16 cellular contexts compared by ENCODE assay signal in the genomic region with DNA sequence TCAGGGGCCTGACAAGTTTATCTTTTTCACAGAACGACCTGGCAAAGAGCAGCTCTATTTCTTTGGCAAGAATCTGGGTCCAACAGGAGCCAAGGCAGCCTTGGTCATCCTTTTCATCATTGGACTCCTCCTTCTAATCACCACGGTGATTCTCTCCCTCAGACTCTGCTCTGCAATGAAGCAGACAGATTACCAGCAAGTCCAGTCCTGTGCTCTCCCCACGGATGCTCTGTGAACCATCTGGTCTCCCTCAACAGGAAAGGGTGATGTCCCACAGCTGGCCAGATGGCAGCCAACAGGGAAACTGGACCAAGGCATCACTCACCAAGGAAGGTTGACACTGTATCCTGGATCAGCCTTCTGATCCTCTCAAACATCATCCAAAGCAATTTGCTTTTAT.
"Had no signal": no experiment of that assay in that cellular context is flagged by ENCODE, and none has a peak within 500 bp of the region (broad histone marks: within the 10 kb centered on the region; RNA-seq: fewer than 3 reads in every experiment).

No MANE protein-coding gene starts in this region.

- H3K27ac Mint-ChIP-seq: activated CD4-positive, alpha-beta T cell treated with anti-CD3 and anti-CD28 coated beads, Interleukin-2, amount 10 ng/mL, durations not matched to agents 7 days and 5 days; activated naive CD4-positive, alpha-beta T cell treated with anti-CD3 and anti-CD28 coated beads, Interleukin-2, amount 10 ng/mL, durations not matched to agents 7 days and 5 days; activated T-helper 2 cell treated with anti-CD3 and anti-CD28 coated beads, Interferon-gamma antibody, Interleukin-2, Interleukin-4, amounts not matched to agents 10 μg/mL and 5 μg/mL and 100 μg/mL, durations not matched to agents 14 hours and 24 hours and 36 hours; immature natural killer cell; memory B cell; natural killer cell treated with Interleukin-12 subunit alpha and Interleukin-12 subunit beta and Interleukin-15 and Interleukin-18, amount 100 ng/mL, for 72 hours; progenitor cell of endocrine pancreas; stimulated activated naive CD8-positive, alpha-beta T cell treated with anti-CD3 and anti-CD28 coated beads, Interleukin-15, Interleukin-2, amounts not matched to agents 100 ng/mL and 50 ng/mL, for 24 hours had no signal

- H3K4me3 Mint-ChIP-seq: activated CD4-positive, alpha-beta T cell treated with anti-CD3 and anti-CD28 coated beads, Interleukin-2, amount 10 ng/mL, durations not matched to agents 7 days and 5 days; activated naive CD4-positive, alpha-beta T cell treated with anti-CD3 and anti-CD28 coated beads, Interleukin-2, amount 10 ng/mL, durations not matched to agents 7 days and 5 days; immature natural killer cell; memory B cell; natural killer cell treated with Interleukin-12 subunit alpha and Interleukin-12 subunit beta and Interleukin-15 and Interleukin-18, amount 100 ng/mL, for 72 hours; stimulated activated naive CD8-positive, alpha-beta T cell treated with anti-CD3 and anti-CD28 coated beads, Interleukin-15, Interleukin-2, amounts not matched to agents 100 ng/mL and 50 ng/mL, for 24 hours had no signal

- DNase-seq: activated CD4-positive, alpha-beta T cell treated with anti-CD3 and anti-CD28 coated beads, Interleukin-2, amount 10 ng/mL, durations not matched to agents 7 days and 5 days; activated CD4-positive, CD25-positive, alpha-beta regulatory T cell; activated CD8-positive, alpha-beta memory T cell treated with anti-CD3 and anti-CD28 coated beads for 24 hours; activated naive CD4-positive, alpha-beta T cell treated with anti-CD3 and anti-CD28 coated beads, Interleukin-2, amount 10 ng/mL, durations not matched to agents 7 days and 5 days; activated T-cell treated with anti-CD3 and anti-CD28 coated beads for 4 hours; brain microvascular endothelial cell; immature natural killer cell; nucleus accumbens; right lobe of liver; T-helper 2 cell; testis had no signal

- H3K27ac ChIP-seq: brain microvascular endothelial cell, right lobe of liver, testis had no signal

- H3K9me3 ChIP-seq: right lobe of liver, testis had no signal

- H3K27me3 ChIP-seq: brain microvascular endothelial cell, right lobe of liver, testis had no signal

- H3K4me1 Mint-ChIP-seq: activated CD4-positive, alpha-beta T cell treated with anti-CD3 and anti-CD28 coated beads, Interleukin-2, amount 10 ng/mL, durations not matched to agents 7 days and 5 days; activated naive CD4-positive, alpha-beta T cell treated with anti-CD3 and anti-CD28 coated beads, Interleukin-2, amount 10 ng/mL, durations not matched to agents 7 days and 5 days; immature natural killer cell had no signal

- H3K4me3 ChIP-seq: right lobe of liver, testis had no signal

- H3K27me3 Mint-ChIP-seq: progenitor cell of endocrine pancreas had no signal

- ATAC-seq: natural killer cell treated with Interleukin-12 subunit alpha and Interleukin-12 subunit beta and Interleukin-15 and Interleukin-18, amount 100 ng/mL, for 72 hours; right lobe of liver had no signal

- H3K36me3 Mint-ChIP-seq: activated naive CD4-positive, alpha-beta T cell treated with anti-CD3 and anti-CD28 coated beads, Interleukin-2, amount 10 ng/mL, durations not matched to agents 7 days and 5 days had no signal

- H3K36me3 ChIP-seq: brain microvascular endothelial cell, right lobe of liver had no signal

- H3K9me3 Mint-ChIP-seq: activated CD4-positive, alpha-beta T cell treated with anti-CD3 and anti-CD28 coated beads, Interleukin-2, amount 10 ng/mL, durations not matched to agents 7 days and 5 days; activated naive CD4-positive, alpha-beta T cell treated with anti-CD3 and anti-CD28 coated beads, Interleukin-2, amount 10 ng/mL, durations not matched to agents 7 days and 5 days; activated T-helper 2 cell treated with anti-CD3 and anti-CD28 coated beads, Interferon-gamma antibody, Interleukin-2, Interleukin-4, amounts not matched to agents 10 μg/mL and 5 μg/mL and 100 μg/mL, durations not matched to agents 14 hours and 24 hours and 36 hours had no signal
